In genomic region chr12:26906024-26906423, GRCh38 we compare ENCODE assay signal across 1 cellular context.
TF ChIP-seq lines count a peak whose summit lies in the region.

No MANE protein-coding gene starts in this region.

TF ChIP-seq in HepG2, 621 proteins besides CTCF, POLR2A, EP300 and RAD21:
- peak; percentile 48 to 64 for TF ChIP-seq MAFK (conservative IDR thresholded peaks at IDR 0.05 in 1 of 2, IDR thresholded peaks at IDR 0.05 in 1 of 2; ENCODE audit: low read length in 2 of 2)
- no peak for TF ChIP-seq TGIF2 (CRISPR knock-in tag; IDR thresholded peaks at IDR 0.05)
- TF ChIP-seq MLX (CRISPR knock-in tag; IDR thresholded peaks at IDR 0.05): no peak
- peak; percentile 48 for TF ChIP-seq MAFF (IDR thresholded peaks at IDR 0.05; ENCODE audit: low read depth, low read length)
- no peak for TF ChIP-seq RBM22 (optimal IDR thresholded peaks at IDR 0.05; ENCODE audit: low read length)
- no peak for TF ChIP-seq ATF7-NPFF (CRISPR knock-in tag; IDR thresholded peaks at IDR 0.05; ENCODE audit: low read depth)
- no peak for TF ChIP-seq HOXA5 (CRISPR knock-in tag; IDR thresholded peaks at IDR 0.05)
- TF ChIP-seq SNAPC4 (CRISPR knock-in tag; IDR thresholded peaks at IDR 0.05): no peak
